Comparison of ENCODE assay signal across 9 cellular contexts in the genomic region with DNA sequence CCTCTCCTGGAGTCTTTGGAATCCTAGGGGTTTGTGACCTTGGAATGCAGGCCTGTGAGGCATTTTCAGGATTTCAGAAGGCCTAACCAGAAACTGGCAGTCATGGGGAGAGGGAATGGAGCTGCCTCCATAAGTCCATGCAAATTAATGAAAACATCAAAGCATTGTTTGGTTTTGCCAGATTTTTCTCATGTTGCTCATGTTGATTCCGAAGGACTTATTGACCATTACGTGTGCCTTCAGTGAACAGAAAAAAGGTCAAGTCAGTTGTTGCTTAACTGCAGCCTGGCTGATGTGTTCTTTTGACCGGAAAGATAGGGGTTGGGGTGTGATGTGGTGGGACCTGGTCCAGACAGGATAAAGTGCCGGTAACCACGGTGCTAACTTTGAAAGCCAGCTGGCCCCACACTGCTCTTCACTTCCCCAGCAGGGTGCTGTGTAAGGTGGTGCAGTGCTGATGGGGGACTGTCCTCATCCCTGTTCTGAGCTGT. TPM values are rescaled to one million over a fixed set of nuclear protein-coding genes. Genes with fewer than 3 reads are reported as not detected.
DNase-seq lines count a peak whose midpoint lies in the region; ATAC-seq and TF ChIP-seq lines count a peak whose summit lies in the region.
"Had no signal": no experiment of that assay in that cellular context is flagged by ENCODE, and none has a peak within 500 bp of the region (broad histone marks: within the 10 kb centered on the region; RNA-seq: fewer than 3 reads in every experiment).

No MANE protein-coding gene starts in this region.

- peak overlapping the region; percentile 26 to 87 for H4K8ac ChIP-seq in IMR-90 (ENCODE audit: low read depth in 2 of 2, low read length in 2 of 2)

- peak overlapping the region; percentile 69 for H3K14ac ChIP-seq in IMR-90 (replicated peaks; ENCODE audit: low read depth, low read length)

- peak overlapping the region; percentile 90 for H3K23ac ChIP-seq in IMR-90 (ENCODE audit: low read depth, low read length)

- peak overlapping the region; percentile 90 for H2BK20ac ChIP-seq in IMR-90 (ENCODE audit: low read depth, low read length)

- no peaks in the 10 kb centered on the region for H3K27me3 ChIP-seq in IMR-90 (ENCODE audit: control insufficient read depth, insufficient read depth, low read length)
- H3K27me3 ChIP-seq in lower lobe of right lung (ENCODE audit: low read depth), result no peaks in the 10 kb centered on the region

- CTCF ChIA-PET in IMR-90 (lab: Yijun Ruan, JAX) (interaction anchor here (1.0 kb wide), 1 partner anchor 42 kb away, joined by 5 read pairs; no protein-coding TSS in a partner anchor), Calu3 (lab: Charles Lee) (no interaction called here)

- TF ChIP-seq CTCF in IMR-90 (conservative IDR thresholded peaks at IDR 0.05; ENCODE audit: low read depth, low read length) (no peak), lower lobe of right lung (IDR thresholded peaks at IDR 0.05) (no peak), Calu3 (IDR thresholded peaks at IDR 0.05; ENCODE audit: unreplicated experiment) (no peak)

- H3K9ac ChIP-seq in IMR-90 (ENCODE audit: low read depth, low read length), result peak overlapping the region; percentile 36

- peaks cover 18% of the 10 kb centered on the region; the same call in 1 of the 2 replicates for H4K20me1 ChIP-seq in IMR-90 (ENCODE audit: insufficient read depth, low read length)

- H2BK5ac ChIP-seq in IMR-90 (ENCODE audit: low read depth, low read length, poor library complexity, severe bottlenecking), result peak overlapping the region; percentile 91

- H3K4me3 Mint-ChIP-seq in Calu3 (ENCODE audit: low read depth, unreplicated experiment), result no peak overlapping the region

- 0 out of 2 replicates have a peak, but pooled peaks have one; percentile 28 for TF ChIP-seq POLR2A in IMR-90 (IDR thresholded peaks at IDR 0.05; ENCODE audit: low read depth, low read length)

- POLR2A ChIA-PET in IMR-90 (lab: Charles Lee; ENCODE audit: unreplicated experiment), result interaction anchor here (0.6 to 1.0 kb wide), 2 partner anchors 12 to 120 kb away, joined by 3 to 4 read pairs; no protein-coding TSS in a partner anchor

- H3K36me3 Mint-ChIP-seq in Calu3 (ENCODE audit: insufficient read depth, unreplicated experiment), result no peaks in the 10 kb centered on the region

- H2AK9ac ChIP-seq in IMR-90 (replicated peaks; ENCODE audit: low read depth, low read length, poor library complexity), result peak overlapping the region; percentile 55

- H3K79me1 ChIP-seq in IMR-90 (ENCODE audit: low read depth in 1 of 2, low read length in 2 of 2), result peaks cover 29 to 79% of the 10 kb centered on the region in 2 experiments

- H2AK5ac ChIP-seq in IMR-90 (ENCODE audit: low read depth, low read length), result peak overlapping the region; percentile 77

- H3K9me3 Mint-ChIP-seq in Calu3 (ENCODE audit: low read depth, unreplicated experiment), result no peaks in the 10 kb centered on the region

- peak overlapping the region; percentile 65 for H3K18ac ChIP-seq in IMR-90 (ENCODE audit: low read depth, low read length)

- H3K4me1 ChIP-seq in IMR-90 (ENCODE audit: control insufficient read depth, insufficient read depth, low read length), result peaks cover 37% of the 10 kb centered on the region
- peaks cover 43% of the 10 kb centered on the region for H3K4me1 ChIP-seq in lower lobe of right lung
- peaks cover 3% of the 10 kb centered on the region for H3K4me1 ChIP-seq in urinary bladder (ENCODE audit: insufficient read depth)

- H3K36me3 ChIP-seq in IMR-90 (ENCODE audit: control insufficient read depth, insufficient read depth, low read length), result peaks cover 13% of the 10 kb centered on the region
- H3K36me3 ChIP-seq in lower lobe of right lung, result no peaks in the 10 kb centered on the region
- no peaks in the 10 kb centered on the region for H3K36me3 ChIP-seq in urinary bladder (ENCODE audit: insufficient read depth)

- H3K27ac ChIP-seq in IMR-90 (ENCODE audit: insufficient read depth, low read length) (peak overlapping the region; percentile 87), lower lobe of right lung (peak overlapping the region; percentile 79), urinary bladder (ENCODE audit: low read depth) (peak overlapping the region; percentile 67)

- intact Hi-C loops in IMR-90 (cut with micrococcal nuclease), result loop anchor here (1.0 to 2.0 kb wide), 4 partner anchors 11 to 41 kb away; no protein-coding TSS in a partner anchor
- intact Hi-C loops in lower lobe of right lung (cut with DNase I), result no loop called here
- intact Hi-C loops in Calu3 (cut with micrococcal nuclease; ENCODE audit: unreplicated experiment), result no loop called here

- H3K27me3 Mint-ChIP-seq in Calu3 (ENCODE audit: unreplicated experiment), result no peaks in the 10 kb centered on the region

- no peak overlapping the region for H3K27ac Mint-ChIP-seq in Calu3 (ENCODE audit: unreplicated experiment)

- peak overlapping the region; percentile 98 for H4K91ac ChIP-seq in IMR-90 (ENCODE audit: insufficient read depth, low read depth, low read length)

- 0% methylated on average over 1 of the region's 5 CpGs; no CpG with 5 or more reads in 1 of the 2 experiments for WGBS in IMR-90 (ENCODE audit: extremely low coverage in 2 of 2, insufficient read length in 1 of 2), 2 experiments
- WGBS in urinary bladder, result 23% methylated on average over 5 of the region's 5 CpGs

- H3K9me3 ChIP-seq in IMR-90 (ENCODE audit: control insufficient read depth, insufficient read depth, low read length) (no peaks in the 10 kb centered on the region), lower lobe of right lung (no peaks in the 10 kb centered on the region)

- peak overlapping the region; percentile 48; the same call in 2 of the 3 replicates for H2BK15ac ChIP-seq in IMR-90 (ENCODE audit: low read depth, low read length)

- peak overlapping the region; percentile 97 for H3K56ac ChIP-seq in IMR-90 (ENCODE audit: extremely low read depth, insufficient read depth, low read length)

- peak overlapping the region; percentile 50 for H4K5ac ChIP-seq in IMR-90 (ENCODE audit: low read depth, low read length)

- peaks cover 25% of the 10 kb centered on the region for H3K4me1 Mint-ChIP-seq in Calu3 (ENCODE audit: low read depth, unreplicated experiment)

- peak overlapping the region; percentile 91 for H3K4ac ChIP-seq in IMR-90 (ENCODE audit: low read depth, low read length)

- dilution Hi-C loops in IMR-90 (cut with HindIII; ENCODE audit: low sequenced_read_pairs, unreplicated experiment), result no loop called here

- ATAC-seq in IMR-90 (ENCODE audit: low read depth) (peak; percentile 65), lower lobe of right lung (peak; percentile 43 to 60), HG03196 (IDR thresholded peaks at IDR 0.05; ENCODE audit: unreplicated experiment) (no peak)

- peak overlapping the region; percentile 93 for H2BK120ac ChIP-seq in IMR-90 (ENCODE audit: low read depth, low read length)

- H3K4me2 ChIP-seq in IMR-90 (ENCODE audit: low read depth, low read length), result peak overlapping the region; percentile 71

- peak overlapping the region; percentile 67 for H2AFZ ChIP-seq in IMR-90 (replicated peaks; ENCODE audit: low read length, poor library complexity)

- DNase-seq in IMR-90, result peak; percentile 99
- peak; percentile 64 to 68 for DNase-seq in dermis microvascular lymphatic vessel endothelial cell (ENCODE audit: low read depth in 2 of 2)
- DNase-seq in lower lobe of right lung, result no peak
- DNase-seq in Calu3, result no peak
- DNase-seq in cortex of kidney (lab: John Stamatoyannopoulos, UW), result no peak
- DNase-seq: SHP77 treated with DMSO at 0.1 percent for 48 hours had no signal

- H3K9me1 ChIP-seq in IMR-90 (ENCODE audit: insufficient read depth, low read length), result peaks cover 18% of the 10 kb centered on the region

- 0 out of 2 replicates have a peak, but pooled peaks have one; percentile 10 for TF ChIP-seq RAD21 in IMR-90 (IDR thresholded peaks at IDR 0.05; ENCODE audit: low read length)

- in situ Hi-C loops in IMR-90 (cut with MboI; ENCODE audit: low sequenced_read_pairs), result loop anchor here (5.0 kb wide), 1 partner anchor 44 kb away; no protein-coding TSS in a partner anchor

- no TSS peak for BruUV-seq in IMR-90 (replicated peaks; lab: Mats Ljungman, UMichigan)
- no TSS peak for BruUV-seq in Calu3 (replicated peaks; lab: Mats Ljungman, UMichigan)

- H3K4me3 ChIP-seq in IMR-90 (ENCODE audit: insufficient read depth, low read depth, low read length), result no peak overlapping the region
- H3K4me3 ChIP-seq in lower lobe of right lung, result no peak overlapping the region
- H3K4me3 ChIP-seq in urinary bladder (ENCODE audit: low read depth, low read length), result no peak overlapping the region

TF ChIP-seq in IMR-90, 13 proteins besides CTCF, POLR2A, EP300 and RAD21 (continues in another document):
- TF ChIP-seq CHD1 (IDR thresholded peaks at IDR 0.05; ENCODE audit: low read depth, low read length), result no peak; the same call in 1 of the 2 replicates
- peak; percentile 83 for TF ChIP-seq BHLHE40 (IDR thresholded peaks at IDR 0.05; ENCODE audit: low read depth, low read length)
- TF ChIP-seq, protein P1, sequence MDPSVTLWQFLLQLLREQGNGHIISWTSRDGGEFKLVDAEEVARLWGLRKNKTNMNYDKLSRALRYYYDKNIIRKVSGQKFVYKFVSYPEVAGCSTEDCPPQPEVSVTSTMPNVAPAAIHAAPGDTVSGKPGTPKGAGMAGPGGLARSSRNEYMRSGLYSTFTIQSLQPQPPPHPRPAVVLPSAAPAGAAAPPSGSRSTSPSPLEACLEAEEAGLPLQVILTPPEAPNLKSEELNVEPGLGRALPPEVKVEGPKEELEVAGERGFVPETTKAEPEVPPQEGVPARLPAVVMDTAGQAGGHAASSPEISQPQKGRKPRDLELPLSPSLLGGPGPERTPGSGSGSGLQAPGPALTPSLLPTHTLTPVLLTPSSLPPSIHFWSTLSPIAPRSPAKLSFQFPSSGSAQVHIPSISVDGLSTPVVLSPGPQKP (IDR thresholded peaks at IDR 0.05; ENCODE audit: borderline replicate concordance, low read depth, low read length), result no peak
- peak; percentile 27; the same call in 1 of the 2 replicates for TF ChIP-seq NFE2L2 (IDR thresholded peaks at IDR 0.05; ENCODE audit: low read depth, low read length)
- TF ChIP-seq MXI1 (IDR thresholded peaks at IDR 0.05; ENCODE audit: borderline replicate concordance, low read depth, low read length), result no peak

RNA-seq across cellular contexts. Expression of a gene that starts 3.6 kb away (rescaled TPM):
- total RNA-seq in IMR-90 (2012; rRNA removed) (not detected in 2 replicates), dermis microvascular lymphatic vessel endothelial cell (not detected in 2 replicates), lower lobe of right lung (not detected), urinary bladder (not detected), Calu3 (2022) (not detected in 2 replicates)
- polyA plus RNA-seq in IMR-90 (2012; rRNA removed) (not detected in 2 replicates), urinary bladder (not detected)
- not detected in 2 replicates for polyA plus RNA-seq in IMR-90 (2012; cell fraction: cytosol; rRNA removed)
- polyA plus RNA-seq in IMR-90 (2012; cell fraction: nucleus; rRNA removed; ENCODE audit: low replicate concordance), result not detected in 2 replicates
- polyA plus RNA-seq: esophagus had no signal

RNA-seq across cellular contexts. Expression of a gene that starts 30.6 kb away (rescaled TPM):
- total RNA-seq in IMR-90 (2012; rRNA removed) (48.3 and 57.0 TPM in 2 replicates), dermis microvascular lymphatic vessel endothelial cell (9.8 and 20.9 TPM in 2 replicates), lower lobe of right lung (110 TPM), urinary bladder (81.7 TPM), Calu3 (2022) (30.9 and 47.0 TPM in 2 replicates)
- polyA plus RNA-seq in IMR-90 (2012; rRNA removed) (32.6 and 39.6 TPM in 2 replicates), urinary bladder (30.6 TPM)
- 25.4 and 27.9 TPM in 2 replicates for polyA plus RNA-seq in IMR-90 (2012; cell fraction: cytosol; rRNA removed)
- polyA plus RNA-seq in IMR-90 (2012; cell fraction: nucleus; rRNA removed; ENCODE audit: low replicate concordance), result 49.5 and 91.9 TPM in 2 replicates

Comparison
In these comparisons a context has a peak if more than half of its experiments do, and no peak if none do; other contexts are left out.
1. DNase-seq: peak in IMR-90 (single experiment) and dermis microvascular lymphatic vessel endothelial cell (2 of 2); none in lower lobe of right lung (single experiment), Calu3 (single experiment) and cortex of kidney (single experiment).
2. Peak in every context shown above with its lines, with median percentiles within 50 percentile points of each other: H3K27ac ChIP-seq.